ENCODE assay signal across 8 cellular contexts in genomic region chr15:81265256-81265943, GRCh38. TPM values are rescaled to one million over a fixed set of nuclear protein-coding genes. Genes with fewer than 3 reads are reported as not detected.
A peak's percentile ranks its signal among the peaks of the same experiment; 100 is the strongest.
DNase-seq lines count a peak whose midpoint lies in the region; ATAC-seq and TF ChIP-seq lines count a peak whose summit lies in the region.

No MANE protein-coding gene starts in this region.

- no peak for TF ChIP-seq CTCF in body of pancreas (IDR thresholded peaks at IDR 0.05)
- no peak for TF ChIP-seq CTCF in osteoblast (IDR thresholded peaks at IDR 0.05; ENCODE audit: extremely low read depth, low read depth, low read length)
- TF ChIP-seq CTCF in Caco-2 (IDR thresholded peaks at IDR 0.05; ENCODE audit: insufficient read depth in 1 of 2, low read depth in 1 of 2, low read length in 1 of 2, severe bottlenecking in 1 of 2, unreplicated experiment in 1 of 2) = no peak

- ATAC-seq in HG02938 (IDR thresholded peaks at IDR 0.05; ENCODE audit: unreplicated experiment) = peak; percentile 26
- peak; percentile 43 for ATAC-seq in body of pancreas

- H3K4me3 Mint-ChIP-seq in Caco-2 (ENCODE audit: unreplicated experiment) = no peak overlapping the region

- H2AFZ ChIP-seq in osteoblast (ENCODE audit: low read length) = peak overlapping the region; percentile 81

- intact Hi-C loops in body of pancreas (cut with DNase I) (loop anchor here (5.0 to 10.0 kb wide), 3 partner anchors 111 to 281 kb away; partner anchors contain the start of gene MESD), Caco-2 (cut with micrococcal nuclease; ENCODE audit: unreplicated experiment) (loop anchor here (10.0 kb wide), 1 partner anchor 291 kb away; no protein-coding TSS in a partner anchor)

- no peak for TF ChIP-seq POLR2A in body of pancreas (IDR thresholded peaks at IDR 0.05)

- H3K27me3 ChIP-seq in body of pancreas = no peaks in the 10 kb centered on the region
- H3K27me3 ChIP-seq in osteoblast (ENCODE audit: insufficient read depth, low read length) = peaks cover 12% of the 10 kb centered on the region
- H3K27me3 ChIP-seq in Caco-2 (replicated peaks; ENCODE audit: control insufficient read depth, insufficient read depth, low read length) = no peaks in the 10 kb centered on the region; the same call in 1 of the 2 replicates

- H3K27ac ChIP-seq in body of pancreas (no peak overlapping the region), osteoblast (ENCODE audit: low read depth, low read length) (no peak overlapping the region)

- CTCF ChIA-PET in Caco-2 (lab: Charles Lee) = interaction anchor here (0.6 to 2.5 kb wide), 22 partner anchors 9 to 698 kb away, joined by 3 to 59 read pairs (median 4); no protein-coding TSS in a partner anchor

- peaks cover 12% of the 10 kb centered on the region for H3K27me3 Mint-ChIP-seq in Caco-2 (ENCODE audit: insufficient read depth, unreplicated experiment)

- H3K27ac Mint-ChIP-seq in Caco-2 (ENCODE audit: unreplicated experiment) = no peak overlapping the region

- POLR2A ChIA-PET in Caco-2 (lab: Charles Lee) = no interaction called here

- no peaks in the 10 kb centered on the region for H3K9me3 ChIP-seq in body of pancreas
- no peaks in the 10 kb centered on the region for H3K9me3 ChIP-seq in osteoblast (ENCODE audit: low read depth, low read length)
- no peaks in the 10 kb centered on the region for H3K9me3 ChIP-seq in Caco-2

- H3K9me3 Mint-ChIP-seq in Caco-2 (ENCODE audit: unreplicated experiment) = no peaks in the 10 kb centered on the region

- WGBS in body of pancreas, 2 donors = 32 to 33% methylated on average over 12 of the region's 12 CpGs

- no peaks in the 10 kb centered on the region for H3K4me1 Mint-ChIP-seq in Caco-2 (ENCODE audit: low read depth, unreplicated experiment)

- H3K36me3 Mint-ChIP-seq in Caco-2 (ENCODE audit: insufficient read depth, unreplicated experiment) = no peaks in the 10 kb centered on the region

- H3K4me2 ChIP-seq in osteoblast (ENCODE audit: insufficient read depth, low read length) = peak overlapping the region; percentile 87

- no peaks in the 10 kb centered on the region for H3K79me2 ChIP-seq in osteoblast (ENCODE audit: insufficient read depth, low read length)

- H3K36me3 ChIP-seq in body of pancreas (replicated peaks in 1 of 2; ENCODE audit: insufficient read depth in 1 of 2, low read depth in 2 of 2) (no peaks in the 10 kb centered on the region), osteoblast (ENCODE audit: insufficient read depth, low read length) (no peaks in the 10 kb centered on the region), Caco-2 (ENCODE audit: control insufficient read depth, insufficient read depth, low read length) (no peaks in the 10 kb centered on the region)

- H3K4me3 ChIP-seq in body of pancreas = no peak overlapping the region
- peak overlapping the region; percentile 58 for H3K4me3 ChIP-seq in osteoblast (ENCODE audit: insufficient read depth, low read length)
- H3K4me3 ChIP-seq in Caco-2 (ENCODE audit: low read depth, low read length) = no peak overlapping the region

- peaks cover 15% of the 10 kb centered on the region for H3K4me1 ChIP-seq in body of pancreas
- peaks cover 13% of the 10 kb centered on the region for H3K4me1 ChIP-seq in osteoblast (ENCODE audit: insufficient read depth, low read length)
- peaks cover 5% of the 10 kb centered on the region; the same call in 1 of the 2 replicates for H3K4me1 ChIP-seq in Caco-2

- peak; percentile 7 for DNase-seq in NCI-H1105 treated with DMSO at 0.1 percent for 48 hours (lab: John Stamatoyannopoulos, UW)
- no peak for DNase-seq in NCI-H1105 (lab: John Stamatoyannopoulos, UW)
- no peak for DNase-seq in body of pancreas
- DNase-seq in osteoblast (ENCODE audit: insufficient read length, low spot score, missing footprints) = no peak
- DNase-seq in Caco-2 = no peak
- DNase-seq in nucleus accumbens (lab: John Stamatoyannopoulos, UW) = no peak
- no peak for DNase-seq in kidney glomerular epithelial cell (lab: John Stamatoyannopoulos, UW)

- no TSS peak for BruUV-seq in Caco-2 (replicated peaks; lab: Mats Ljungman, UMichigan)

- H4K20me1 ChIP-seq in osteoblast (ENCODE audit: insufficient read depth, low read length) = no peaks in the 10 kb centered on the region

RNA-seq across cellular contexts. Expression of gene STARD5, which starts 58.5 kb away (rescaled TPM):
- total RNA-seq in body of pancreas (1 to 10 TPM; 1.3 to 9.6 TPM), osteoblast (5.9 and 6.5 TPM in 2 replicates), Caco-2 (2022) (1.0 and 1.3 TPM in 2 replicates)
